26 cellular contexts compared by ENCODE assay signal in the genomic region with DNA sequence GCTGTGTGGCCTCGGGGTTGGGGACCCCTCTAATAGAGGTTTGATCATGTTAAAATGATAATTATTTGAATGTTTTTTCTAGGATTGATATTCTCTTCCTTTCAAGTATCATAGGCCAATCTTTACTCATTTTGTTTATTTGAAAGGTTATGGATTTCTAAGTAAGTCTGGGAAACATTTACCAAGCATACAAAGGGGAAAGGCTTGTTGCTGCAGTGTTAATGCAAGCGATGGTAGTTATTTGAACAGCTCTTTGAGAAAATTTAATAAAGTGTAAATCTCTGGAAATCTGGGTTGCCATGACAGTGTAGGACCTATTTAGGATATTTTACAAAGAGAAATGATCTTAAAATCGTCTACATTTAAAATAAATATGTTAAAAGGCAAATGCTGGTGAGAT.
"Had no signal": no experiment of that assay in that cellular context is flagged by ENCODE, and none has a peak within 500 bp of the region (broad histone marks: within the 10 kb centered on the region; RNA-seq: fewer than 3 reads in every experiment).

No MANE protein-coding gene starts in this region.

- H2AFZ ChIP-seq: neural progenitor cell, parathyroid adenoma had no signal

- H3K36me3 ChIP-seq: neural progenitor cell, ovary, prostate gland, spleen, stomach, suprapubic skin, tibial artery, transverse colon, upper lobe of right lung, uterus had no signal

- DNase-seq: naive thymus-derived CD4-positive, alpha-beta T cell; natural killer cell; occipital lobe; ovary; right cardiac atrium; spleen; stimulated activated CD4-positive, alpha-beta T cell treated with anti-CD3 and anti-CD28 coated beads, Interleukin-12 subunit alpha, Interleukin-12 subunit beta, amount 100 ng/mL, for 4 hours; stimulated activated CD4-positive, alpha-beta T cell treated with anti-CD3 and anti-CD28 coated beads, Interleukin-2, amount 100 ng/mL, for 24 hours; stimulated activated CD4-positive, alpha-beta T cell treated with anti-CD3 and anti-CD28 coated beads, Interleukin-2, amount 100 ng/mL, for 48 hours; stimulated activated CD4-positive, alpha-beta T cell treated with anti-CD3 and anti-CD28 coated beads, Interleukin-4, amount 100 ng/mL, for 24 hours; stimulated activated naive B cell treated with anti-CD40 and anti-IgM and Interleukin-4, amounts not matched to agents 10 μg/mL and 1 μg/mL and 100 μg/mL, for 72 hours; stimulated activated naive CD4-positive, alpha-beta T cell treated with Interleukin-2 at 50 U/mL for 16 hours; stomach; substantia nigra; testis; tibial artery; transverse colon; upper lobe of right lung; uterus had no signal

- H3K9me3 ChIP-seq: ovary, prostate gland, spleen, stomach, suprapubic skin, testis, tibial artery, transverse colon, upper lobe of right lung, uterus had no signal

- H3K27ac ChIP-seq: neural progenitor cell, ovary, parathyroid adenoma, prostate gland, spleen, stomach, suprapubic skin, testis, tibial artery, transverse colon, upper lobe of right lung, uterus had no signal

- H3K9ac ChIP-seq: neural progenitor cell, parathyroid adenoma had no signal

- ATAC-seq: naive thymus-derived CD4-positive, alpha-beta T cell; natural killer cell; right cardiac atrium; sciatic nerve; stimulated activated effector memory CD8-positive, alpha-beta T cell treated with anti-CD3 and anti-CD28 coated beads, Interleukin-12 subunit alpha, Interleukin-12 subunit beta, amount 100 ng/mL, for 72 hours; stimulated activated naive B cell treated with anti-CD40 and anti-IgM and Interleukin-4, amounts not matched to agents 10 μg/mL and 1 μg/mL and 100 μg/mL, for 72 hours; upper lobe of right lung had no signal

- H3K4me2 ChIP-seq: neural progenitor cell had no signal

- H3K4me1 ChIP-seq: prostate gland, uterus had no signal

- H3K4me3 ChIP-seq: neural progenitor cell, ovary, prostate gland, skin epidermis, spleen, stomach, suprapubic skin, testis, tibial artery, transverse colon, upper lobe of right lung, uterus had no signal

- H3K27me3 ChIP-seq: neural progenitor cell, ovary, spleen, stomach, suprapubic skin, testis, tibial artery, transverse colon, upper lobe of right lung, uterus had no signal
